Comparison of ENCODE assay signal across 1 cellular context in genomic region chr19:18488403-18488723, GRCh38.
TF ChIP-seq lines count a peak whose summit lies in the region.

No MANE protein-coding gene starts in this region.

TF ChIP-seq in GM12878, 131 proteins besides CTCF, POLR2A, EP300 and RAD21:
- TF ChIP-seq GATAD2B (conservative IDR thresholded peaks at IDR 0.05; ENCODE audit: low read depth): no peak
